In the genomic region with DNA sequence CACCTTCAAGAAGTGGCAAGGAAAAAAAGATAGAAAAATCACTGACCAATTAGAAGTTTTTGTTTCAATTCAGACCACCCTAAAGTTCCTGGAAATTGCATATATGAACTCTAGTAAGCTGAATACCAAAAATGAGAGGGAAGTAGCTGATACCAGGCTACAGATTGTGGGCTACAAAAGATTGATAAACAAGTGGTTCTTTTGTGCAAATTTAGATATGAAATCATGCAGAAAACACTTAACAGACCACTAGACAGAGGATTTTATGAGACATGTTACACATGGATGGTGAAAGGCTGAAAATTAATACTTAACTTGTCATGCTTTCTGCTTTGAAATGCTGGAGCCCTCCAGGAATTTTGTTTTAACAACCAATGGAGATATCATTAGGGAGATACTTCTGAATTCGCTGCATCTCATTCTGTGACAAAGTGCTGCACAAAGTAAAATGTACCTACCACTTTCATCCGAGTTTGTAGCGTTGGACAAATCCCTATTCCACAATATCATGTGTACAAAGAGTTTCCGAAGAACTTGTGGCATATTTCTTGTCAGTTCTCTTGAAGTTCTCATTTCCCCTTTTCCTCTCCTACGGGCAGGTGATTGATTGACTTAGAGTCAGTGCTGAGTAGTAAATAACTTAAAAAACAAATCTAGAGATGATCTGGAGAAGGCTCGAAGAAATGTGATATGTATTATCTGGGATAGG, we compare ENCODE assay signal across 23 cellular contexts.
DNase-seq lines count a peak whose midpoint lies in the region; ATAC-seq, FAIRE-seq and TF ChIP-seq lines count a peak whose summit lies in the region.
"Had no signal": no experiment of that assay in that cellular context is flagged by ENCODE, and none has a peak within 500 bp of the region (broad histone marks: within the 10 kb centered on the region; RNA-seq: fewer than 3 reads in every experiment).

No MANE protein-coding gene starts in this region.

- no peak overlapping the region for H3K9ac ChIP-seq in smooth muscle cell (ENCODE audit: low read depth)

- TF ChIP-seq CTCF in smooth muscle cell (IDR thresholded peaks at IDR 0.05; ENCODE audit: borderline replicate concordance, insufficient read depth, poor library complexity, severe bottlenecking) (no peak), esophagus squamous epithelium (IDR thresholded peaks at IDR 0.05) (no peak)

- TF ChIP-seq POLR2A in GM12892 (IDR thresholded peaks at IDR 0.05; ENCODE audit: low read depth, low read length) (no peak), esophagus squamous epithelium (IDR thresholded peaks at IDR 0.05) (no peak)

- H3K27ac ChIP-seq in smooth muscle cell (ENCODE audit: low read depth) (peak overlapping the region; percentile 63), esophagus squamous epithelium (no peak overlapping the region)
- H3K27ac ChIP-seq: breast epithelium had no signal

- no peak overlapping the region for H2AFZ ChIP-seq in smooth muscle cell (ENCODE audit: low read depth)

- H3K4me3 ChIP-seq in smooth muscle cell, result no peak overlapping the region
- H3K4me3 ChIP-seq in esophagus squamous epithelium, result no peak overlapping the region
- H3K4me3 ChIP-seq: breast epithelium had no signal

- peaks cover 73% of the 10 kb centered on the region for H3K79me2 ChIP-seq in smooth muscle cell (ENCODE audit: low read depth)

- H3K4me1 ChIP-seq in smooth muscle cell (ENCODE audit: low read depth) (peaks cover 20% of the 10 kb centered on the region), esophagus squamous epithelium (peaks cover 0 to 4% (median 0%) of the 10 kb centered on the region in 3 donors)
- H3K4me1 ChIP-seq: breast epithelium had no signal

- peak overlapping the region; percentile 38 for H3K4me2 ChIP-seq in smooth muscle cell

- H3F3A ChIP-seq in smooth muscle cell (ENCODE audit: low read depth), result peaks cover 41% of the 10 kb centered on the region

- ATAC-seq in HG02938 (IDR thresholded peaks at IDR 0.05; ENCODE audit: unreplicated experiment) (peak; percentile 72), GM19023 (IDR thresholded peaks at IDR 0.05; ENCODE audit: unreplicated experiment) (no peak), GM21825 (IDR thresholded peaks at IDR 0.05; ENCODE audit: unreplicated experiment) (no peak)
- ATAC-seq: activated CD4-positive, CD25-positive, alpha-beta regulatory T cell treated with anti-CD3 and anti-CD28 coated beads, Interleukin-2, amount 50 U/mL, for 24 hours; natural killer cell treated with Interleukin-12 subunit alpha and Interleukin-12 subunit beta and Interleukin-15 and Interleukin-18, amount 100 ng/mL, for 72 hours; Panc1 had no signal

- WGBS in smooth muscle cell (ENCODE audit: low lambda C conversion rate), result 87% methylated on average over 6 of the region's 6 CpGs
- WGBS in esophagus squamous epithelium, 2 donors, result 71 to 76% methylated on average over 6 of the region's 6 CpGs

- H3K9me3 ChIP-seq in smooth muscle cell (replicated peaks; ENCODE audit: low read depth) (no peaks in the 10 kb centered on the region), esophagus squamous epithelium (peaks cover 0 to 6% (median 0%) of the 10 kb centered on the region in 3 donors)
- H3K9me3 ChIP-seq: breast epithelium had no signal

- no peaks in the 10 kb centered on the region for H4K20me1 ChIP-seq in smooth muscle cell (ENCODE audit: low read depth)

- FAIRE-seq in GM12892 (lab: Jason Lieb, UNC), result peak; percentile 33
- peak; percentile 89 for FAIRE-seq in RCC 7860 (lab: Jason Lieb, UNC)
- FAIRE-seq: H1 had no signal

- DNase-seq in GM12892 (ENCODE audit: insufficient read length) (no peak), RCC 7860 (ENCODE audit: low spot score) (peak; percentile 52), smooth muscle cell (lab: John Stamatoyannopoulos, UW; ENCODE audit: unreplicated experiment) (no peak), esophagus squamous epithelium (lab: John Stamatoyannopoulos, UW) (no peak)
- DNase-seq in activated CD4-positive, alpha-beta T cell treated with anti-CD3 and anti-CD28 coated beads, Interleukin-2, amount 50 U/mL, for 1 hour, result no peak
- DNase-seq: CD8-positive, alpha-beta memory T cell; foreskin melanocyte; KBM-7; mesendoderm; NCI-H1092; NCI-H2081 treated with DMSO at 0.1 percent for 48 hours; NCI-H510A; stimulated activated CD4-positive, alpha-beta T cell treated with anti-CD3 and anti-CD28 coated beads, Interleukin-15, amount 100 ng/mL, for 24 hours; stimulated activated naive CD4-positive, alpha-beta T cell; trophoblast cell had no signal

- no peaks in the 10 kb centered on the region for H3K27me3 ChIP-seq in smooth muscle cell (ENCODE audit: low read depth)
- no peaks in the 10 kb centered on the region for H3K27me3 ChIP-seq in esophagus squamous epithelium
- H3K27me3 ChIP-seq: breast epithelium had no signal

- H3K36me3 ChIP-seq in smooth muscle cell (ENCODE audit: low read depth), result peaks cover 3% of the 10 kb centered on the region
- H3K36me3 ChIP-seq in esophagus squamous epithelium, result no peaks in the 10 kb centered on the region
- H3K36me3 ChIP-seq: breast epithelium had no signal

- intact Hi-C loops in esophagus squamous epithelium (cut with DNase I), result no loop called here
